ENCODE assay signal across 1 cellular context in genomic region chr9:128656416-128657343, GRCh38.
TF ChIP-seq lines count a peak whose summit lies in the region.

Gene DYNC2I2, minus strand, starts transcription at chr9:128656847. Its CDS starts 121 bp downstream, at chr9:128656726.

TF ChIP-seq in GM12878, 131 proteins besides CTCF, POLR2A, EP300 and RAD21 (continued from another document and continues in another):
- TF ChIP-seq MXI1 (IDR thresholded peaks at IDR 0.05; ENCODE audit: low read depth, low read length) (no peak), YBX1 (IDR thresholded peaks at IDR 0.05) (no peak), POU2F2 (IDR thresholded peaks at IDR 0.05; ENCODE audit: borderline replicate concordance, low read depth, low read length) (peak; percentile 77; the same call in 2 of the 3 replicates), ZNF207 (IDR thresholded peaks at IDR 0.05; ENCODE audit: borderline replicate concordance) (0 out of 2 replicates have a peak, but pooled peaks have one; percentile 64), TAF1 (IDR thresholded peaks at IDR 0.05; ENCODE audit: borderline replicate concordance, low read depth, low read length) (peak; percentile 99), CREB1 (IDR thresholded peaks at IDR 0.05; ENCODE audit: low read depth) (peak; percentile 62; the same call in 1 of the 2 replicates), STAT1 (conservative IDR thresholded peaks at IDR 0.05) (0 out of 2 replicates have a peak, but pooled peaks have one; percentile 79), EGR1 (IDR thresholded peaks at IDR 0.05; ENCODE audit: borderline replicate concordance in 1 of 2, low read depth in 2 of 2, low read length in 2 of 2) (peak in 1 of 2 experiments; percentile 34; a peak in 1 of 3 replicates), MTA2 (IDR thresholded peaks at IDR 0.05; ENCODE audit: low read depth) (peak; percentile 52; the same call in 1 of the 2 replicates), TARDBP (IDR thresholded peaks at IDR 0.05; ENCODE audit: borderline replicate concordance) (no peak; the same call in 1 of the 2 replicates), PBX3 (IDR thresholded peaks at IDR 0.05; ENCODE audit: insufficient replicate concordance, low read depth, low read length) (no peak), YY1 (IDR thresholded peaks at IDR 0.05; ENCODE audit: low read depth, low read length) (peak; percentile 99), ZNF384 (IDR thresholded peaks at IDR 0.05; ENCODE audit: borderline replicate concordance, low read depth, low read length) (0 out of 2 replicates have a peak, but pooled peaks have one; percentile 26), ASH2L (IDR thresholded peaks at IDR 0.05; ENCODE audit: borderline replicate concordance, low read depth) (peak; percentile 63; the same call in 1 of the 2 replicates), CHD2 (IDR thresholded peaks at IDR 0.05; ENCODE audit: borderline replicate concordance, low read depth, low read length) (no peak), STAT3 (IDR thresholded peaks at IDR 0.05; ENCODE audit: low read depth, low read length) (no peak), MEF2B (IDR thresholded peaks at IDR 0.05; ENCODE audit: partially characterized antibody, poor library complexity, severe bottlenecking) (peak; percentile 41), SUZ12 (IDR thresholded peaks at IDR 0.05; ENCODE audit: unreplicated experiment) (no peak), PKNOX1 (IDR thresholded peaks at IDR 0.05) (0 out of 2 replicates have a peak, but pooled peaks have one; percentile 6), ZNF217 (IDR thresholded peaks at IDR 0.05) (0 out of 2 replicates have a peak, but pooled peaks have one; percentile 34), DPF2 (IDR thresholded peaks at IDR 0.05) (peak; percentile 71), E2F8 (IDR thresholded peaks at IDR 0.05; ENCODE audit: low read depth, partially characterized antibody) (peak; percentile 16), PAX5 (IDR thresholded peaks at IDR 0.05; ENCODE audit: borderline replicate concordance, low read depth, low read length) (peak; percentile 95), SREBF1 (IDR thresholded peaks at IDR 0.05; ENCODE audit: low read length) (no peak), CREM (IDR thresholded peaks at IDR 0.05; ENCODE audit: low read depth) (peak; percentile 72), FOXM1 (IDR thresholded peaks at IDR 0.05; ENCODE audit: low read depth, low read length) (no peak), RAD51 (IDR thresholded peaks at IDR 0.05) (peak; percentile 54; the same call in 1 of the 2 replicates), SKIL (IDR thresholded peaks at IDR 0.05; ENCODE audit: low read depth, poor library complexity, severe bottlenecking) (peak; percentile 75), TCF3 (IDR thresholded peaks at IDR 0.05; ENCODE audit: borderline replicate concordance, insufficient read depth, low read depth, low read length) (0 out of 2 replicates have a peak, but pooled peaks have one; percentile 27), NRF1 (conservative IDR thresholded peaks at IDR 0.05; ENCODE audit: low read depth, low read length) (no peak), NR2F1 (conservative IDR thresholded peaks at IDR 0.05) (peak; percentile 78; the same call in 1 of the 2 replicates), BCL11A (IDR thresholded peaks at IDR 0.05; ENCODE audit: low read depth, low read length) (0 out of 2 replicates have a peak, but pooled peaks have one; percentile 13), SRF (IDR thresholded peaks at IDR 0.05; ENCODE audit: low read depth in 2 of 2, low read length in 2 of 2) (no peak)
- TF ChIP-seq, protein P1, sequence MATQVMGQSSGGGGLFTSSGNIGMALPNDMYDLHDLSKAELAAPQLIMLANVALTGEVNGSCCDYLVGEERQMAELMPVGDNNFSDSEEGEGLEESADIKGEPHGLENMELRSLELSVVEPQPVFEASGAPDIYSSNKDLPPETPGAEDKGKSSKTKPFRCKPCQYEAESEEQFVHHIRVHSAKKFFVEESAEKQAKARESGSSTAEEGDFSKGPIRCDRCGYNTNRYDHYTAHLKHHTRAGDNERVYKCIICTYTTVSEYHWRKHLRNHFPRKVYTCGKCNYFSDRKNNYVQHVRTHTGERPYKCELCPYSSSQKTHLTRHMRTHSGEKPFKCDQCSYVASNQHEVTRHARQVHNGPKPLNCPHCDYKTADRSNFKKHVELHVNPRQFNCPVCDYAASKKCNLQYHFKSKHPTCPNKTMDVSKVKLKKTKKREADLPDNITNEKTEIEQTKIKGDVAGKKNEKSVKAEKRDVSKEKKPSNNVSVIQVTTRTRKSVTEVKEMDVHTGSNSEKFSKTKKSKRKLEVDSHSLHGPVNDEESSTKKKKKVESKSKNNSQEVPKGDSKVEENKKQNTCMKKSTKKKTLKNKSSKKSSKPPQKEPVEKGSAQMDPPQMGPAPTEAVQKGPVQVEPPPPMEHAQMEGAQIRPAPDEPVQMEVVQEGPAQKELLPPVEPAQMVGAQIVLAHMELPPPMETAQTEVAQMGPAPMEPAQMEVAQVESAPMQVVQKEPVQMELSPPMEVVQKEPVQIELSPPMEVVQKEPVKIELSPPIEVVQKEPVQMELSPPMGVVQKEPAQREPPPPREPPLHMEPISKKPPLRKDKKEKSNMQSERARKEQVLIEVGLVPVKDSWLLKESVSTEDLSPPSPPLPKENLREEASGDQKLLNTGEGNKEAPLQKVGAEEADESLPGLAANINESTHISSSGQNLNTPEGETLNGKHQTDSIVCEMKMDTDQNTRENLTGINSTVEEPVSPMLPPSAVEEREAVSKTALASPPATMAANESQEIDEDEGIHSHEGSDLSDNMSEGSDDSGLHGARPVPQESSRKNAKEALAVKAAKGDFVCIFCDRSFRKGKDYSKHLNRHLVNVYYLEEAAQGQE (IDR thresholded peaks at IDR 0.05; ENCODE audit: low read depth, low read length) = no peak
- TF ChIP-seq, protein P2, sequence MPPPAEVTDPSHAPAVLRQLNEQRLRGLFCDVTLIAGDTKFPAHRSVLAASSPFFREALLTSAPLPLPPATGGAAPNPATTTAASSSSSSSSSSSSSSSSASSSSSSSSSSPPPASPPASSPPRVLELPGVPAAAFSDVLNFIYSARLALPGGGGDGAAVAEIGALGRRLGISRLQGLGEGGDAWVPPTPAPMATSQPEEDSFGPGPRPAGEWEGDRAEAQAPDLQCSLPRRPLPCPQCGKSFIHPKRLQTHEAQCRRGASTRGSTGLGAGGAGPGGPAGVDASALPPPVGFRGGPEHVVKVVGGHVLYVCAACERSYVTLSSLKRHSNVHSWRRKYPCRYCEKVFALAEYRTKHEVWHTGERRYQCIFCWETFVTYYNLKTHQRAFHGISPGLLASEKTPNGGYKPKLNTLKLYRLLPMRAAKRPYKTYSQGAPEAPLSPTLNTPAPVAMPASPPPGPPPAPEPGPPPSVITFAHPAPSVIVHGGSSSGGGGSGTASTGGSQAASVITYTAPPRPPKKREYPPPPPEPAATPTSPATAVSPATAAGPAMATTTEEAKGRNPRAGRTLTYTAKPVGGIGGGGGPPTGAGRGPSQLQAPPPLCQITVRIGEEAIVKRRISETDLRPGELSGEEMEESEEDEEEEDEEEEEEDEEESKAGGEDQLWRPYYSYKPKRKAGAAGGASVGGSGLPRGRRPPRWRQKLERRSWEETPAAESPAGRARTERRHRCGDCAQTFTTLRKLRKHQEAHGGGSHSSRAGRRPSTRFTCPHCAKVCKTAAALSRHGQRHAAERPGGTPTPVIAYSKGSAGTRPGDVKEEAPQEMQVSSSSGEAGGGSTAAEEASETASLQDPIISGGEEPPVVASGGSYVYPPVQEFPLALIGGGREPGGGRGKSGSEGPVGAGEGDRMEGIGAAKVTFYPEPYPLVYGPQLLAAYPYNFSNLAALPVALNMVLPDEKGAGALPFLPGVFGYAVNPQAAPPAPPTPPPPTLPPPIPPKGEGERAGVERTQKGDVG (CRISPR knock-in tag; IDR thresholded peaks at IDR 0.05) = no peak
- TF ChIP-seq, protein P3, sequence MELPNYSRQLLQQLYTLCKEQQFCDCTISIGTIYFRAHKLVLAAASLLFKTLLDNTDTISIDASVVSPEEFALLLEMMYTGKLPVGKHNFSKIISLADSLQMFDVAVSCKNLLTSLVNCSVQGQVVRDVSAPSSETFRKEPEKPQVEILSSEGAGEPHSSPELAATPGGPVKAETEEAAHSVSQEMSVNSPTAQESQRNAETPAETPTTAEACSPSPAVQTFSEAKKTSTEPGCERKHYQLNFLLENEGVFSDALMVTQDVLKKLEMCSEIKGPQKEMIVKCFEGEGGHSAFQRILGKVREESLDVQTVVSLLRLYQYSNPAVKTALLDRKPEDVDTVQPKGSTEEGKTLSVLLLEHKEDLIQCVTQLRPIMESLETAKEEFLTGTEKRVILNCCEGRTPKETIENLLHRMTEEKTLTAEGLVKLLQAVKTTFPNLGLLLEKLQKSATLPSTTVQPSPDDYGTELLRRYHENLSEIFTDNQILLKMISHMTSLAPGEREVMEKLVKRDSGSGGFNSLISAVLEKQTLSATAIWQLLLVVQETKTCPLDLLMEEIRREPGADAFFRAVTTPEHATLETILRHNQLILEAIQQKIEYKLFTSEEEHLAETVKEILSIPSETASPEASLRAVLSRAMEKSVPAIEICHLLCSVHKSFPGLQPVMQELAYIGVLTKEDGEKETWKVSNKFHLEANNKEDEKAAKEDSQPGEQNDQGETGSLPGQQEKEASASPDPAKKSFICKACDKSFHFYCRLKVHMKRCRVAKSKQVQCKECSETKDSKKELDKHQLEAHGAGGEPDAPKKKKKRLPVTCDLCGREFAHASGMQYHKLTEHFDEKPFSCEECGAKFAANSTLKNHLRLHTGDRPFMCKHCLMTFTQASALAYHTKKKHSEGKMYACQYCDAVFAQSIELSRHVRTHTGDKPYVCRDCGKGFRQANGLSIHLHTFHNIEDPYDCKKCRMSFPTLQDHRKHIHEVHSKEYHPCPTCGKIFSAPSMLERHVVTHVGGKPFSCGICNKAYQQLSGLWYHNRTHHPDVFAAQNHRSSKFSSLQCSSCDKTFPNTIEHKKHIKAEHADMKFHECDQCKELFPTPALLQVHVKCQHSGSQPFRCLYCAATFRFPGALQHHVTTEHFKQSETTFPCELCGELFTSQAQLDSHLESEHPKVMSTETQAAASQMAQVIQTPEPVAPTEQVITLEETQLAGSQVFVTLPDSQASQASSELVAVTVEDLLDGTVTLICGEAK (IDR thresholded peaks at IDR 0.05; ENCODE audit: borderline replicate concordance) = peak; percentile 42; the same call in 1 of the 2 replicates
- TF ChIP-seq, protein P4, sequence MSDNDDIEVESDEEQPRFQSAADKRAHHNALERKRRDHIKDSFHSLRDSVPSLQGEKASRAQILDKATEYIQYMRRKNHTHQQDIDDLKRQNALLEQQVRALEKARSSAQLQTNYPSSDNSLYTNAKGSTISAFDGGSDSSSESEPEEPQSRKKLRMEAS (IDR thresholded peaks at IDR 0.05; ENCODE audit: low read depth, low read length) = peak; percentile 66; the same call in 1 of the 2 replicates
- TF ChIP-seq, protein P5, sequence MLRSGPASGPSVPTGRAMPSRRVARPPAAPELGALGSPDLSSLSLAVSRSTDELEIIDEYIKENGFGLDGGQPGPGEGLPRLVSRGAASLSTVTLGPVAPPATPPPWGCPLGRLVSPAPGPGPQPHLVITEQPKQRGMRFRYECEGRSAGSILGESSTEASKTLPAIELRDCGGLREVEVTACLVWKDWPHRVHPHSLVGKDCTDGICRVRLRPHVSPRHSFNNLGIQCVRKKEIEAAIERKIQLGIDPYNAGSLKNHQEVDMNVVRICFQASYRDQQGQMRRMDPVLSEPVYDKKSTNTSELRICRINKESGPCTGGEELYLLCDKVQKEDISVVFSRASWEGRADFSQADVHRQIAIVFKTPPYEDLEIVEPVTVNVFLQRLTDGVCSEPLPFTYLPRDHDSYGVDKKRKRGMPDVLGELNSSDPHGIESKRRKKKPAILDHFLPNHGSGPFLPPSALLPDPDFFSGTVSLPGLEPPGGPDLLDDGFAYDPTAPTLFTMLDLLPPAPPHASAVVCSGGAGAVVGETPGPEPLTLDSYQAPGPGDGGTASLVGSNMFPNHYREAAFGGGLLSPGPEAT (IDR thresholded peaks at IDR 0.05; ENCODE audit: low read depth) = peak; percentile 79
